2 cellular contexts compared by ENCODE assay signal in the genomic region with DNA sequence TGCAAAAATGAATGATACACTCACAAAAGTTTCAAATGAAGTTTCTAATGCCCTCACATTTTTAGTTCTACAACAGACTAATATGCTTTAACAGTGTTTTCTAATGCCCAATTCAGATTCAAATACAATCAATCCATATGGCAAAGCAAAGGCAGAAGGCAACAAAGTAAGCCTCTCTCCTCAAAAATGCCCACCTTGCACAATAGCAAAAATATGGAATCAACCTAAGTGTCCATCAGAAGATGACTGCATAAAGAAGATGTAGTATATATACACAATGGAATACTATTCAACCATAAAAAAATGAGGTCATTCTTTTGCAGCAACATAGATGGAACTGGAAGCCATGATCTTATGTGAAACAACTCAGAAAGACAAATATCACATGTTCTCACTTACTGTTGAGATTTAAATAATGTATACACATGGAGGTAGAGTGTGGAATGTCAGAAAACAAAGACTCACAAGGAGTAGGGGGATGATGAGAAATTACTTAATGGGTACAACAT.
A peak's percentile ranks its signal among the peaks of the same experiment; 100 is the strongest.
TF ChIP-seq lines count a peak whose summit lies in the region.

No MANE protein-coding gene starts in this region.

TF ChIP-seq in HepG2, 621 proteins besides CTCF, POLR2A, EP300 and RAD21 (continued from another document and continues in another):
- TF ChIP-seq, protein P1, sequence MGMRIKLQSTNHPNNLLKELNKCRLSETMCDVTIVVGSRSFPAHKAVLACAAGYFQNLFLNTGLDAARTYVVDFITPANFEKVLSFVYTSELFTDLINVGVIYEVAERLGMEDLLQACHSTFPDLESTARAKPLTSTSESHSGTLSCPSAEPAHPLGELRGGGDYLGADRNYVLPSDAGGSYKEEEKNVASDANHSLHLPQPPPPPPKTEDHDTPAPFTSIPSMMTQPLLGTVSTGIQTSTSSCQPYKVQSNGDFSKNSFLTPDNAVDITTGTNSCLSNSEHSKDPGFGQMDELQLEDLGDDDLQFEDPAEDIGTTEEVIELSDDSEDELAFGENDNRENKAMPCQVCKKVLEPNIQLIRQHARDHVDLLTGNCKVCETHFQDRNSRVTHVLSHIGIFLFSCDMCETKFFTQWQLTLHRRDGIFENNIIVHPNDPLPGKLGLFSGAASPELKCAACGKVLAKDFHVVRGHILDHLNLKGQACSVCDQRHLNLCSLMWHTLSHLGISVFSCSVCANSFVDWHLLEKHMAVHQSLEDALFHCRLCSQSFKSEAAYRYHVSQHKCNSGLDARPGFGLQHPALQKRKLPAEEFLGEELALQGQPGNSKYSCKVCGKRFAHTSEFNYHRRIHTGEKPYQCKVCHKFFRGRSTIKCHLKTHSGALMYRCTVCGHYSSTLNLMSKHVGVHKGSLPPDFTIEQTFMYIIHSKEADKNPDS (CRISPR knock-in tag; IDR thresholded peaks at IDR 0.05), result no peak
- no peak for TF ChIP-seq KDM2A (CRISPR knock-in tag; IDR thresholded peaks at IDR 0.05; ENCODE audit: borderline replicate concordance, low read depth)
- no peak for TF ChIP-seq IKZF1 (IDR thresholded peaks at IDR 0.05)
- TF ChIP-seq, protein P2, sequence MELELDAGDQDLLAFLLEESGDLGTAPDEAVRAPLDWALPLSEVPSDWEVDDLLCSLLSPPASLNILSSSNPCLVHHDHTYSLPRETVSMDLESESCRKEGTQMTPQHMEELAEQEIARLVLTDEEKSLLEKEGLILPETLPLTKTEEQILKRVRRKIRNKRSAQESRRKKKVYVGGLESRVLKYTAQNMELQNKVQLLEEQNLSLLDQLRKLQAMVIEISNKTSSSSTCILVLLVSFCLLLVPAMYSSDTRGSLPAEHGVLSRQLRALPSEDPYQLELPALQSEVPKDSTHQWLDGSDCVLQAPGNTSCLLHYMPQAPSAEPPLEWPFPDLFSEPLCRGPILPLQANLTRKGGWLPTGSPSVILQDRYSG (CRISPR knock-in tag; IDR thresholded peaks at IDR 0.05), result no peak
- no peak for TF ChIP-seq TCF7 (IDR thresholded peaks at IDR 0.05; ENCODE audit: low read depth)
- no peak for TF ChIP-seq NFIC (IDR thresholded peaks at IDR 0.05; ENCODE audit: low read length)
- no peak for TF ChIP-seq ZFP36 (IDR thresholded peaks at IDR 0.05; ENCODE audit: borderline replicate concordance, low read depth, low read length, partially characterized antibody)
- TF ChIP-seq ATF7 (IDR thresholded peaks at IDR 0.05), result peak; percentile 63
- no peak for TF ChIP-seq ATF7 (CRISPR knock-in tag; IDR thresholded peaks at IDR 0.05)
- TF ChIP-seq, protein P3, sequence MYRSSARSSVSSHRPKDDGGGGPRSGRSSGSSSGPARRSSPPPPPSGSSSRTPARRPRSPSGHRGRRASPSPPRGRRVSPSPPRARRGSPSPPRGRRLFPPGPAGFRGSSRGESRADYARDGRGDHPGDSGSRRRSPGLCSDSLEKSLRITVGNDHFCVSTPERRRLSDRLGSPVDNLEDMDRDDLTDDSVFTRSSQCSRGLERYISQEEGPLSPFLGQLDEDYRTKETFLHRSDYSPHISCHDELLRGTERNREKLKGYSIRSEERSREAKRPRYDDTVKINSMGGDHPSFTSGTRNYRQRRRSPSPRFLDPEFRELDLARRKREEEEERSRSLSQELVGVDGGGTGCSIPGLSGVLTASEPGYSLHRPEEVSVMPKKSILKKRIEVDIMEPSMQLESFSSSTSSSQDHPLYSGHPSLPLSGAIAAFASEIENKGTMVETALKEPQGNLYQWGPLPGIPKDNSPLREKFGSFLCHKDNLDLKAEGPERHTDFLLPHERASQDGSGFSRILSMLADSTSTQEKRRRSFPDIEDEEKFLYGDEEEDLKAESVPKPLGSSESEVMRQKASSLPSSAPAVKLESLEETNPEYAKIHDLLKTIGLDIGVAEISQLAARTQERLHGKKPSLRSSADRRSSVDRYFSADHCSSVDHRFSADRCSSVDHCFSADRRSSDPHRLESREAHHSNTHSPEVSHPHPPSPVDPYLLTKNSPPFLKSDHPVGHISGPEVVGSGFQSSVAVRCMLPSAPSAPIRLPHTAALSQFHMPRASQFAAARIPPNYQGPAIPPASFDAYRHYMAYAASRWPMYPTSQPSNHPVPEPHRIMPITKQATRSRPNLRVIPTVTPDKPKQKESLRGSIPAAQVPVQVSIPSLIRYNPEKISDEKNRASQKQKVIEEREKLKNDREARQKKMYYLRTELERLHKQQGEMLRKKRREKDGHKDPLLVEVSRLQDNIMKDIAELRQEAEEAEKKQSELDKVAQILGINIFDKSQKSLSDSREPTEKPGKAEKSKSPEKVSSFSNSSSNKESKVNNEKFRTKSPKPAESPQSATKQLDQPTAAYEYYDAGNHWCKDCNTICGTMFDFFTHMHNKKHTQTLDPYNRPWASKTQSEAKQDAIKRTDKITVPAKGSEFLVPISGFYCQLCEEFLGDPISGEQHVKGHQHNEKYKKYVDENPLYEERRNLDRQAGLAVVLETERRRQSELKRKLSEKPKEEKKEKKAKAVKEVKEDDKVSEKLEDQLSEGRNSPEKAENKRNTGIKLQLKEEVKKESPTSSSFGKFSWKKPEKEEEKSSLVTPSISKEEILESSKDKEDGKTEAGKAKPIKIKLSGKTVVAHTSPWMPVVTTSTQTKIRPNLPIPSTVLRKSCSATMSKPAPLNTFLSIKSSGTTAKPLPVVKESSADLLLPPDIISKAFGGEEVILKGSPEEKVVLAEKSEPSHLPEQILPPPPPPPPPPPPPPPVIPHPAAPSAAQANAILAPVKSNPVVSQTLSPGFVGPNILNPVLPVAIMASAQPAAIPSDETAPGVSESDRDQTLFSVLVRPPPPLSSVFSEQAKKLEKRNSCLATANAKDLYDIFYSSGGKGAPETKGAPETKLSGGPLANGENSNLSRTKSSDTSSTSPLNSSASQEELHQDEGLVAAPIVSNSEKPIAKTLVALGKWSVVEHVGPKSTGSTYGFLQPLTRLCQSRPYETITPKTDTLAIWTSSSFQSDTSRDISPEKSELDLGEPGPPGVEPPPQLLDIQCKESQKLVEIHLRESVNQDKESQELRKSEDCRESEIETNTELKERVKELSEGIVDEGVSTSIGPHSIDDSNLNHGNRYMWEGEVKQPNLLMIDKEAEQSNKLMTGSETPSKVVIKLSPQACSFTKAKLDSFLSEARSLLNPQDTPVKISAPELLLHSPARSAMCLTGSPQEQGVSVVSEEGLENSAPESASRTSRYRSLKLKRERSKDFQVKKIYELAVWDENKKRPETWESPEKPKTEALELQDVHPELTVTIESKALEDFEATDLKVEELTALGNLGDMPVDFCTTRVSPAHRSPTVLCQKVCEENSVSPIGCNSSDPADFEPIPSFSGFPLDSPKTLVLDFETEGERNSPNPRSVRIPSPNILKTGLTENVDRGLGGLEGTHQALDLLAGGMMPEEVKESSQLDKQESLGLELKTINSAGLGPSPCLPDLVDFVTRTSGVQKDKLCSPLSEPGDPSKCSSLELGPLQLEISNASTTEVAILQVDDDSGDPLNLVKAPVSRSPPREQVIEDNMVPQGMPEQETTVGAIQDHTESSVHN (CRISPR knock-in tag; IDR thresholded peaks at IDR 0.05), result no peak
- no peak for TF ChIP-seq HDAC1 (CRISPR knock-in tag; IDR thresholded peaks at IDR 0.05)
- peak; percentile 42 to 50 for TF ChIP-seq MAFK (conservative IDR thresholded peaks at IDR 0.05 in 1 of 2, IDR thresholded peaks at IDR 0.05 in 1 of 2; ENCODE audit: low read length in 2 of 2)
- no peak for TF ChIP-seq ZNF777 (CRISPR knock-in tag; IDR thresholded peaks at IDR 0.05)
- no peak for TF ChIP-seq YEATS2 (CRISPR knock-in tag; IDR thresholded peaks at IDR 0.05; ENCODE audit: borderline replicate concordance)
- no peak for TF ChIP-seq HMG20B (CRISPR knock-in tag; conservative IDR thresholded peaks at IDR 0.05)
- no peak for TF ChIP-seq SOX6 (IDR thresholded peaks at IDR 0.05)
- TF ChIP-seq SOX6 (CRISPR knock-in tag; IDR thresholded peaks at IDR 0.05), result no peak
- no peak for TF ChIP-seq ZMAT3 (CRISPR knock-in tag; conservative IDR thresholded peaks at IDR 0.05)
- no peak for TF ChIP-seq ZSCAN31 (CRISPR knock-in tag; IDR thresholded peaks at IDR 0.05; ENCODE audit: low read depth)

TF ChIP-seq in K562, 482 proteins besides CTCF, POLR2A, EP300 and RAD21 (continued from another document):
- TF ChIP-seq, protein P4, sequence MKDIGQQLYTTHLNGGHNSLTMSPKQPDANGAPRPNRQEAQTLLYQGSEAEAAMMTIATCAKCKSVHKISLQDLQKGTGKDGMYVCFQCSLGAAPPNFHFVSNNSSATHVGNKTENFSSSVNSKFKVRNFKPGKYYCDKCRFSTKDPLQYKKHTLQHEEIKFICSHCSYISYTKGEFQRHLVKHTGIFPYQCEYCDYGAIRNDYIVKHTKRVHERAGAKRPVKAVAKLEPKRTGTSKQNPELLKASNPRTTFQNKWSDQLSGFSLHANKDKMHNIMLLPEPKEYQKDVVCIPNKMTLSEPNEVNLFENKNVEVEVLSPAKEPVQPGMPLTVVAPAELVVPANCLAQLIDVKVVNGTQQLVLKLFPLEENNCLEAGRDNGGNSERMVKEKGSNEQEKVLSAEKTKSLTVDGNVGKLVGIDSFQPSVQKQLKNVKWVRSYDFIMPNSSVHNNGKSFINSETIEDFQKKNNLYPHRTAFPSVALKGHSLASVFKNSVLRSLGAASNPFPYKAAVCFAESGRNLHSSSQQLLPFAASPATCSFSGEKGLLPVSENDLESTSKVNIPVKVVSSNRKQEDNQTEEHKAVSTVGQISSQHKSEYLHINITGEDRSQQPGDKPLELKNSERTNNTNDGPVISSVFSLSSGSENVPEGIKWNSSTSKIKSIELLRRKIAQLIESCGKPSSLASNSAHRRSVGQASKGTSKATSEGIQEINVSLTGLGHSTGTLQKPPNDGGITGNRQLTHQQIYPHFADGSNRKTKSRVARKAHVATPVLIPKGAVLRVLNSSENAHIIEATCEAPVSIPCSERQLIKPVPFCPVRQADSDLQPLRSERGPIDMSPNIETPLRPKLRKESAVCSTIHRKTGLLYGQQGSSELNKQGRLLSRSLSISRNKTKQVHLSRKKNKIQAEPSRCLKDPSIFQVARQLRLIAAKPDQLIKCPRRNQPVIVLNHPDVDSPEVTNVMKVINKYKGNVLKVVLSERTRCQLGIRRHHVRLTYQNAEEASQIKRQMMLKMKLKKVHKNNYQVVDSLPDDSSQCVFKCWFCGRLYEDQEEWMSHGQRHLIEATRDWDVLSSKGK (CRISPR knock-in tag; IDR thresholded peaks at IDR 0.05), result no peak
